Comparison of ENCODE assay signal across 15 cellular contexts in the genomic region with DNA sequence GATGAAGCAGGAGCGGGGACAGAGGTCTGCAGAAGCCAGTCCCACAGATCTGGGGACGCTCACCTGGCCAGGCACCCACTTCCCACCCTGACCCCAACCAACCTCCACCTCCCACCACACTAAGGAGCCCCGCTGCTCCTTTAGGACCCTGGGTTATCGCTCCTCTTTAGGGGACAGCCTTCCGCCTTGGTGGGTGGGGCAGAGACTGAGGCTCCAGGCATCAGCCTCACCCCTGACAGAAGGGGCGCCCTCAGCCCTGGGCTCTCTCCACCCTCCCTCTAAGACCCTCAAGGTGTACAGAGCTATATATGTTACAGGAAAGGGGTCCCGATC.
"Had no signal": no experiment of that assay in that cellular context is flagged by ENCODE, and none has a peak within 500 bp of the region (broad histone marks: within the 10 kb centered on the region; RNA-seq: fewer than 3 reads in every experiment).

No MANE protein-coding gene starts in this region.

- H3K4me3 Mint-ChIP-seq: activated CD4-positive, alpha-beta memory T cell treated with anti-CD3 and anti-CD28 coated beads for 36 hours; activated naive CD8-positive, alpha-beta T cell treated with anti-CD3 and anti-CD28 coated beads for 36 hours; activated T-cell treated with anti-CD3 and anti-CD28 coated beads, Interleukin-2, amount 50 U/mL, for 72 hours; endodermal cell; natural killer cell treated with Interleukin-12 subunit alpha and Interleukin-12 subunit beta and Interleukin-15 and Interleukin-18, amount 100 ng/mL, for 72 hours had no signal

- H3K27me3 Mint-ChIP-seq: activated CD4-positive, alpha-beta memory T cell treated with anti-CD3 and anti-CD28 coated beads for 36 hours; activated naive CD8-positive, alpha-beta T cell treated with anti-CD3 and anti-CD28 coated beads for 36 hours had no signal

- H3K4me3 ChIP-seq: lung, mucosa of descending colon had no signal

- H3K9me3 Mint-ChIP-seq: activated CD4-positive, alpha-beta memory T cell treated with anti-CD3 and anti-CD28 coated beads for 36 hours; activated naive CD8-positive, alpha-beta T cell treated with anti-CD3 and anti-CD28 coated beads for 36 hours; activated T-cell treated with anti-CD3 and anti-CD28 coated beads, Interleukin-2, amount 50 U/mL, for 72 hours; endodermal cell; natural killer cell treated with Interleukin-12 subunit alpha and Interleukin-12 subunit beta and Interleukin-15 and Interleukin-18, amount 100 ng/mL, for 72 hours had no signal

- H3K36me3 ChIP-seq: stomach had no signal

- H3K27ac Mint-ChIP-seq: activated CD4-positive, alpha-beta memory T cell treated with anti-CD3 and anti-CD28 coated beads for 36 hours; activated naive CD8-positive, alpha-beta T cell treated with anti-CD3 and anti-CD28 coated beads for 36 hours; activated T-cell treated with anti-CD3 and anti-CD28 coated beads, Interleukin-2, amount 50 U/mL, for 72 hours; natural killer cell treated with Interleukin-12 subunit alpha and Interleukin-12 subunit beta and Interleukin-15 and Interleukin-18, amount 100 ng/mL, for 72 hours had no signal

- ATAC-seq: activated T-cell treated with anti-CD3 and anti-CD28 coated beads, Interleukin-2, amount 50 U/mL, for 72 hours; left cardiac atrium; mucosa of descending colon; natural killer cell treated with Interleukin-12 subunit alpha and Interleukin-12 subunit beta and Interleukin-15 and Interleukin-18, amount 100 ng/mL, for 72 hours had no signal

- DNase-seq: activated CD4-positive, alpha-beta memory T cell treated with anti-CD3 and anti-CD28 coated beads for 36 hours; activated CD4-positive, CD25-positive, alpha-beta regulatory T cell treated with anti-CD3 and anti-CD28 coated beads, Interleukin-2, amount 50 U/mL, for 72 hours; activated CD8-positive, alpha-beta memory T cell treated with anti-CD3 and anti-CD28 coated beads, Interleukin-2, amount 50 U/mL, for 4 hours; activated gamma-delta T cell treated with Interleukin-2 at 50 U/mL for 16 hours; activated naive CD8-positive, alpha-beta T cell treated with anti-CD3 and anti-CD28 coated beads for 36 hours; activated T-cell treated with anti-CD3 and anti-CD28 coated beads, Interleukin-2, amount 50 U/mL, for 72 hours; aorta; left cardiac atrium; mucosa of descending colon; stimulated activated CD4-positive, alpha-beta T cell treated with anti-CD3 and anti-CD28 coated beads, Interleukin-4, amount 100 ng/mL, for 1 hour; stimulated activated CD8-positive, alpha-beta memory T cell treated with anti-CD3 and anti-CD28 coated beads, Interleukin-4, amount 100 ng/mL, for 48 hours; stomach had no signal

- H3K36me3 Mint-ChIP-seq: activated CD4-positive, alpha-beta memory T cell treated with anti-CD3 and anti-CD28 coated beads for 36 hours; activated naive CD8-positive, alpha-beta T cell treated with anti-CD3 and anti-CD28 coated beads for 36 hours; natural killer cell treated with Interleukin-12 subunit alpha and Interleukin-12 subunit beta and Interleukin-15 and Interleukin-18, amount 100 ng/mL, for 72 hours had no signal

- H3K27ac ChIP-seq: stomach had no signal

- H3K9me3 ChIP-seq: mucosa of descending colon, stomach had no signal

- H3K4me1 Mint-ChIP-seq: activated naive CD8-positive, alpha-beta T cell treated with anti-CD3 and anti-CD28 coated beads for 36 hours had no signal
